ENCODE assay signal across 10 cellular contexts in the genomic region with DNA sequence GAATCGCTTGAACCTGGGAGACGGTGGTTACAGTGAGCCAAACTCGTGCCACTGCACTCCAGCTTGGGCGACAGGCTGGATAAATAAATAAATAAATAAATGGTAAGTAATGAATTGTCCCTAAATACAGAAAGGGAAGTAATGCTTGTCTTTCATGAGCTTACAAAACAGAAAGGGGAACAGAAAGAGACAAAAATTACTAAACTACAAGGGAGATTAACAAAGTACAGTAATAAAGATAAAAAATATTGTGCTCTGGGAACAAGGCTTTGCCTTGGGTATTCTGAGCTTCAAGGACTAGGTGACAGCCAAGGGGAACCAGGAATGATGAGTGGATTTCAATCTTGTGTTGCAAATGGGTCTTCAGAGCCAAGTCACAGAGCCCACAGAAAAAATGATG. TPM values are rescaled to one million over a fixed set of nuclear protein-coding genes. Genes with fewer than 3 reads are reported as not detected.
DNase-seq lines count a peak whose midpoint lies in the region; ATAC-seq, FAIRE-seq and TF ChIP-seq lines count a peak whose summit lies in the region.
"Had no signal": no experiment of that assay in that cellular context is flagged by ENCODE, and none has a peak within 500 bp of the region (broad histone marks: within the 10 kb centered on the region; RNA-seq: fewer than 3 reads in every experiment).

No MANE protein-coding gene starts in this region.

- ATAC-seq in GM19043 (IDR thresholded peaks at IDR 0.05; ENCODE audit: low read depth, unreplicated experiment): peak; percentile 76
- ATAC-seq in HG02678 (IDR thresholded peaks at IDR 0.05; ENCODE audit: unreplicated experiment): peak; percentile 87
- ATAC-seq in HG03520 (IDR thresholded peaks at IDR 0.05; ENCODE audit: unreplicated experiment): peak; percentile 90
- no peak for ATAC-seq in pancreas
- no peak for ATAC-seq in body of pancreas

- H3K27ac ChIP-seq in pancreas (no peak overlapping the region), body of pancreas (no peak overlapping the region)
- H3K27ac ChIP-seq: right atrium auricular region had no signal

- 93 to 95% methylated on average over 4 of the region's 4 CpGs for WGBS in pancreas, 2 donors
- WGBS in body of pancreas, 2 donors: 93 to 96% methylated on average over 4 of the region's 4 CpGs

- H3K36me3 Mint-ChIP-seq in progenitor cell of endocrine pancreas (ENCODE audit: insufficient read depth): no peaks in the 10 kb centered on the region

- H3K36me3 ChIP-seq in pancreas (no peaks in the 10 kb centered on the region), body of pancreas (replicated peaks in 1 of 2; ENCODE audit: insufficient read depth in 1 of 2, low read depth in 2 of 2) (no peaks in the 10 kb centered on the region)
- H3K36me3 ChIP-seq: right atrium auricular region had no signal

- H3K4me3 ChIP-seq in pancreas (no peak overlapping the region), body of pancreas (no peak overlapping the region)
- H3K4me3 ChIP-seq: right atrium auricular region had no signal

- no peak overlapping the region for H3K27ac Mint-ChIP-seq in progenitor cell of endocrine pancreas

- TF ChIP-seq CTCF in progenitor cell of endocrine pancreas (IDR thresholded peaks at IDR 0.05; ENCODE audit: unreplicated experiment): no peak
- TF ChIP-seq CTCF in pancreas (IDR thresholded peaks at IDR 0.05): no peak
- no peak for TF ChIP-seq CTCF in body of pancreas (IDR thresholded peaks at IDR 0.05)

- H3K4me3 Mint-ChIP-seq in progenitor cell of endocrine pancreas (ENCODE audit: low read depth): no peak overlapping the region

- no peaks in the 10 kb centered on the region for H3K27me3 Mint-ChIP-seq in progenitor cell of endocrine pancreas

- H3K9me3 ChIP-seq in pancreas (no peaks in the 10 kb centered on the region), body of pancreas (no peaks in the 10 kb centered on the region)
- H3K9me3 ChIP-seq: right atrium auricular region had no signal

- peaks cover 4% of the 10 kb centered on the region for H3K9me3 Mint-ChIP-seq in progenitor cell of endocrine pancreas (ENCODE audit: low read depth)

- DNase-seq in progenitor cell of endocrine pancreas (ENCODE audit: low spot score, unreplicated experiment) (no peak), pancreas (no peak), body of pancreas (no peak), amygdala (lab: John Stamatoyannopoulos, UW) (no peak)
- DNase-seq: activated gamma-delta T cell had no signal

- no peak for FAIRE-seq in pancreas (lab: Jason Lieb, UNC)
- FAIRE-seq: H54 had no signal

- H3K4me1 Mint-ChIP-seq in progenitor cell of endocrine pancreas (ENCODE audit: low read depth): no peaks in the 10 kb centered on the region

- intact Hi-C loops in pancreas (cut with DNase I): no loop called here
- intact Hi-C loops in body of pancreas (cut with DNase I): no loop called here

- H3K27me3 ChIP-seq in pancreas (no peaks in the 10 kb centered on the region), body of pancreas (no peaks in the 10 kb centered on the region)
- H3K27me3 ChIP-seq: right atrium auricular region had no signal

- no peak for TF ChIP-seq POLR2A in body of pancreas (IDR thresholded peaks at IDR 0.05)

- H3K4me1 ChIP-seq in pancreas: no peaks in the 10 kb centered on the region
- no peaks in the 10 kb centered on the region for H3K4me1 ChIP-seq in body of pancreas
- H3K4me1 ChIP-seq: right atrium auricular region had no signal

RNA-seq across cellular contexts. Expression of gene HLTF, which starts 9.2 kb away (rescaled TPM):
- total RNA-seq in progenitor cell of endocrine pancreas (39.8 and 42.8 TPM in 2 replicates), pancreas (10 to 100 TPM in 4 of 6 donors, 1 to 10 TPM in 2; 7.3 to 17.5 (median 13.3) TPM), body of pancreas (10 to 100 TPM; 10.9 to 15.3 TPM)
- polyA plus RNA-seq in pancreas: 1 to 10 TPM; 2.3 to 9.7 TPM

RNA-seq across cellular contexts. Expression of gene HPS3, which starts 34.0 kb away (rescaled TPM):
- 24.1 and 26.2 TPM in 2 replicates for total RNA-seq in progenitor cell of endocrine pancreas
- total RNA-seq in pancreas: 10 to 100 TPM in 2 of 6 donors, 1 to 10 TPM in 4; 6.1 to 18.1 (median 9.1) TPM
- 1 to 10 TPM; 4.0 to 6.4 TPM for polyA plus RNA-seq in pancreas
- 10 to 100 TPM; 15.8 to 18.2 TPM for total RNA-seq in body of pancreas

Comparison
In these comparisons a context has a peak if more than half of its experiments do, and no peak if none do; other contexts are left out.
1. ATAC-seq: peak in GM19043 (single experiment), HG02678 (single experiment) and HG03520 (single experiment); none in pancreas (0 of 4) and body of pancreas (single experiment).